In genomic region chr4:182644326-182645050, GRCh38 we compare ENCODE assay signal across 1 cellular context.
TF ChIP-seq lines count a peak whose summit lies in the region.

No MANE protein-coding gene starts in this region.

TF ChIP-seq in SK-N-SH, 30 proteins besides CTCF, POLR2A, EP300 and RAD21 (continued from another document):
- TF ChIP-seq, protein P1, sequence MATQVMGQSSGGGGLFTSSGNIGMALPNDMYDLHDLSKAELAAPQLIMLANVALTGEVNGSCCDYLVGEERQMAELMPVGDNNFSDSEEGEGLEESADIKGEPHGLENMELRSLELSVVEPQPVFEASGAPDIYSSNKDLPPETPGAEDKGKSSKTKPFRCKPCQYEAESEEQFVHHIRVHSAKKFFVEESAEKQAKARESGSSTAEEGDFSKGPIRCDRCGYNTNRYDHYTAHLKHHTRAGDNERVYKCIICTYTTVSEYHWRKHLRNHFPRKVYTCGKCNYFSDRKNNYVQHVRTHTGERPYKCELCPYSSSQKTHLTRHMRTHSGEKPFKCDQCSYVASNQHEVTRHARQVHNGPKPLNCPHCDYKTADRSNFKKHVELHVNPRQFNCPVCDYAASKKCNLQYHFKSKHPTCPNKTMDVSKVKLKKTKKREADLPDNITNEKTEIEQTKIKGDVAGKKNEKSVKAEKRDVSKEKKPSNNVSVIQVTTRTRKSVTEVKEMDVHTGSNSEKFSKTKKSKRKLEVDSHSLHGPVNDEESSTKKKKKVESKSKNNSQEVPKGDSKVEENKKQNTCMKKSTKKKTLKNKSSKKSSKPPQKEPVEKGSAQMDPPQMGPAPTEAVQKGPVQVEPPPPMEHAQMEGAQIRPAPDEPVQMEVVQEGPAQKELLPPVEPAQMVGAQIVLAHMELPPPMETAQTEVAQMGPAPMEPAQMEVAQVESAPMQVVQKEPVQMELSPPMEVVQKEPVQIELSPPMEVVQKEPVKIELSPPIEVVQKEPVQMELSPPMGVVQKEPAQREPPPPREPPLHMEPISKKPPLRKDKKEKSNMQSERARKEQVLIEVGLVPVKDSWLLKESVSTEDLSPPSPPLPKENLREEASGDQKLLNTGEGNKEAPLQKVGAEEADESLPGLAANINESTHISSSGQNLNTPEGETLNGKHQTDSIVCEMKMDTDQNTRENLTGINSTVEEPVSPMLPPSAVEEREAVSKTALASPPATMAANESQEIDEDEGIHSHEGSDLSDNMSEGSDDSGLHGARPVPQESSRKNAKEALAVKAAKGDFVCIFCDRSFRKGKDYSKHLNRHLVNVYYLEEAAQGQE (IDR thresholded peaks at IDR 0.05; ENCODE audit: low read depth, low read length): no peak
- TF ChIP-seq EZH2phosphoT487 (IDR thresholded peaks at IDR 0.05; ENCODE audit: borderline replicate concordance, low read depth) (no peak), YY1 (IDR thresholded peaks at IDR 0.05; ENCODE audit: low read depth) (no peak), ELF1 (IDR thresholded peaks at IDR 0.05) (no peak), RCOR1 (IDR thresholded peaks at IDR 0.05; ENCODE audit: low read length) (no peak), TCF12 (IDR thresholded peaks at IDR 0.05) (no peak), NRF1 (IDR thresholded peaks at IDR 0.05; ENCODE audit: low read depth, low read length) (no peak), RXRA (IDR thresholded peaks at IDR 0.05; ENCODE audit: borderline replicate concordance, low read depth) (no peak), MEF2A (IDR thresholded peaks at IDR 0.05; ENCODE audit: borderline replicate concordance, low read depth) (no peak), PBX3 (IDR thresholded peaks at IDR 0.05) (no peak), JUND (IDR thresholded peaks at IDR 0.05) (no peak), USF2 (IDR thresholded peaks at IDR 0.05; ENCODE audit: borderline replicate concordance, low read depth, low read length) (no peak)
- TF ChIP-seq, protein P2, sequence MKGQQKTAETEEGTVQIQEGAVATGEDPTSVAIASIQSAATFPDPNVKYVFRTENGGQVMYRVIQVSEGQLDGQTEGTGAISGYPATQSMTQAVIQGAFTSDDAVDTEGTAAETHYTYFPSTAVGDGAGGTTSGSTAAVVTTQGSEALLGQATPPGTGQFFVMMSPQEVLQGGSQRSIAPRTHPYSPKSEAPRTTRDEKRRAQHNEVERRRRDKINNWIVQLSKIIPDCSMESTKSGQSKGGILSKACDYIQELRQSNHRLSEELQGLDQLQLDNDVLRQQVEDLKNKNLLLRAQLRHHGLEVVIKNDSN (IDR thresholded peaks at IDR 0.05; ENCODE audit: borderline replicate concordance, low read depth): no peak
